In genomic region chr11:86746509-86746908, GRCh38 we compare ENCODE assay signal across 1 cellular context.
TF ChIP-seq lines count a peak whose summit lies in the region.

No MANE protein-coding gene starts in this region.

TF ChIP-seq in A549, 52 proteins besides CTCF, POLR2A, EP300 and RAD21:
- TF ChIP-seq RNF2 (IDR thresholded peaks at IDR 0.05; ENCODE audit: borderline replicate concordance, low read depth) (no peak), NFE2L2 (conservative IDR thresholded peaks at IDR 0.05; ENCODE audit: low read length) (no peak), MYC (IDR thresholded peaks at IDR 0.05; ENCODE audit: borderline replicate concordance, low read length) (no peak), EHMT2 (IDR thresholded peaks at IDR 0.05; ENCODE audit: low read depth) (no peak), RARB (CRISPR knock-in tag; IDR thresholded peaks at IDR 0.05) (no peak), ELK1 (IDR thresholded peaks at IDR 0.05; ENCODE audit: low read depth, low read length) (no peak), KDM1A (IDR thresholded peaks at IDR 0.05; ENCODE audit: low read depth) (no peak), HOXB13 (CRISPR knock-in tag; IDR thresholded peaks at IDR 0.05; ENCODE audit: low read depth) (no peak), GATA3 (IDR thresholded peaks at IDR 0.05; ENCODE audit: borderline replicate concordance) (no peak), FOSB (CRISPR knock-in tag; IDR thresholded peaks at IDR 0.05) (no peak), NPAS2 (CRISPR knock-in tag; IDR thresholded peaks at IDR 0.05; ENCODE audit: borderline replicate concordance) (no peak), MAFK (IDR thresholded peaks at IDR 0.05; ENCODE audit: partially characterized antibody) (no peak)
